ENCODE assay signal across 24 cellular contexts in the genomic region with DNA sequence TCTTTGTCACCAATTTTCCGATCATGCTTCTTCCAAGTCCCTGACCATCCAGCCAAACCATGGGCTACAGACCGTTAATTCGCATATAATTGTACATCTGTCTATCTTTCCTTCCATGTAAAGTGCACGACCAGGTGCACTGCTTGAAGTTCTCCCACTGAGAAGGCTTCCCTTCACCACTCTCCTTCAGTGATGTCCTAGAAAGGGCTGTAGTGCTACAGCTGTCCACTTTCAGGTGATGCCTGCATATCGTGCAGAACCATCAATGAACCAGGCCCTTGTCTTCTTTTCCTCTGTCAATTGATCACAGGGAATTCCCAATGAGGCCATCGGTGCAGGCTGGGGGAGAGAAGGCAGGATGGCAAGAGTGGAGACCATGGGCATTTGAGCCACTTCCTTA.
"Had no signal": no experiment of that assay in that cellular context is flagged by ENCODE, and none has a peak within 500 bp of the region (broad histone marks: within the 10 kb centered on the region; RNA-seq: fewer than 3 reads in every experiment).

No MANE protein-coding gene starts in this region.

- H3K27me3 ChIP-seq: stomach, suprapubic skin, testis, thyroid gland, tibial artery, tibial nerve, transverse colon, upper lobe of left lung, upper lobe of right lung, uterus, vagina had no signal

- H3K4me1 ChIP-seq: stomach, suprapubic skin, testis, thyroid gland, tibial artery, tibial nerve, transverse colon, upper lobe of left lung, upper lobe of right lung, uterus, vagina had no signal

- H3K27ac ChIP-seq: stomach, suprapubic skin, testis, thoracic aorta, thyroid gland, tibial artery, tibial nerve, transverse colon, upper lobe of left lung, upper lobe of right lung, uterus, vagina had no signal

- H3K9me3 ChIP-seq: suprapubic skin, testis, thoracic aorta, thyroid gland, tibial artery, transverse colon, upper lobe of left lung, upper lobe of right lung, uterus, vagina had no signal

- DNase-seq: stimulated activated CD4-positive, alpha-beta T cell treated with anti-CD3 and anti-CD28 coated beads, Interleukin-2, amount 100 ng/mL, for 48 hours; stimulated activated CD4-positive, alpha-beta T cell treated with anti-CD3 and anti-CD28 coated beads, Interleukin-4, amount 100 ng/mL, for 1 hour; stimulated activated CD4-positive, alpha-beta T cell treated with anti-CD3 and anti-CD28 coated beads, Interleukin-4, amount 100 ng/mL, for 24 hours; stimulated activated CD4-positive, alpha-beta T cell treated with anti-CD3 and anti-CD28 coated beads, Interleukin-4, amount 100 ng/mL, for 4 hours; stimulated activated CD8-positive, alpha-beta memory T cell treated with anti-CD3 and anti-CD28 coated beads, Interleukin-4, amount 100 ng/mL, for 48 hours; stimulated activated naive B cell treated with anti-CD40 and anti-IgM and Interleukin-4, amounts not matched to agents 10 μg/mL and 1 μg/mL and 100 μg/mL, for 72 hours; stimulated activated naive CD4-positive, alpha-beta T cell; stimulated activated naive CD4-positive, alpha-beta T cell treated with Interleukin-2 at 50 U/mL for 16 hours; stimulated activated naive CD8-positive, alpha-beta T cell treated with anti-CD3 and anti-CD28 coated beads, Interleukin-15, amount 100 ng/mL, for 72 hours; stimulated activated naive CD8-positive, alpha-beta T cell treated with anti-CD3 and anti-CD28 coated beads, Interleukin-15, Interleukin-2, amounts not matched to agents 100 U/mL and 50 U/mL, for 24 hours; stomach; substantia nigra; testis; thyroid gland; tibial artery; transverse colon; trophoblast cell; upper lobe of left lung; upper lobe of right lung; uterus had no signal

- H3K36me3 ChIP-seq: stomach, suprapubic skin, thoracic aorta, thyroid gland, tibial artery, tibial nerve, transverse colon, upper lobe of left lung, upper lobe of right lung, uterus, vagina had no signal

- H3K4me3 ChIP-seq: stomach, suprapubic skin, testis, thoracic aorta, thyroid gland, tibial artery, tibial nerve, transverse colon, upper lobe of left lung, upper lobe of right lung, uterus, vagina had no signal
